Comparison of ENCODE assay signal across 1 cellular context in genomic region chr1:54037476-54037875, GRCh38.
TF ChIP-seq lines count a peak whose summit lies in the region.

No MANE protein-coding gene starts in this region.

TF ChIP-seq in IMR-90, 13 proteins besides CTCF, POLR2A, EP300 and RAD21 (continued from another document):
- TF ChIP-seq MXI1 (IDR thresholded peaks at IDR 0.05; ENCODE audit: borderline replicate concordance, low read depth, low read length): no peak
- TF ChIP-seq CHD1 (IDR thresholded peaks at IDR 0.05; ENCODE audit: low read depth, low read length): no peak
- no peak for TF ChIP-seq FOS (IDR thresholded peaks at IDR 0.05; ENCODE audit: low read depth, low read length)
- TF ChIP-seq CEBPB (IDR thresholded peaks at IDR 0.05; ENCODE audit: low read depth, low read length): no peak
- no peak for TF ChIP-seq USF2 (IDR thresholded peaks at IDR 0.05; ENCODE audit: low read depth, low read length)
- no peak for TF ChIP-seq ELK1 (IDR thresholded peaks at IDR 0.05; ENCODE audit: borderline replicate concordance, low read depth, low read length)
- TF ChIP-seq RCOR1 (IDR thresholded peaks at IDR 0.05; ENCODE audit: insufficient replicate concordance, low read length): no peak
- no peak for TF ChIP-seq MAZ (IDR thresholded peaks at IDR 0.05; ENCODE audit: borderline replicate concordance, low read depth, low read length)
- TF ChIP-seq BHLHE40 (IDR thresholded peaks at IDR 0.05; ENCODE audit: low read depth, low read length): no peak
- no peak for TF ChIP-seq SMC3 (IDR thresholded peaks at IDR 0.05; ENCODE audit: low read depth, low read length)
- no peak for TF ChIP-seq NFE2L2 (IDR thresholded peaks at IDR 0.05; ENCODE audit: low read depth, low read length)
- no peak for TF ChIP-seq RFX5 (IDR thresholded peaks at IDR 0.05; ENCODE audit: low read depth, low read length)
TF ChIP-seq in IMR-90: peak in this region for 0.
